Comparison of ENCODE assay signal across 13 cellular contexts in the genomic region with DNA sequence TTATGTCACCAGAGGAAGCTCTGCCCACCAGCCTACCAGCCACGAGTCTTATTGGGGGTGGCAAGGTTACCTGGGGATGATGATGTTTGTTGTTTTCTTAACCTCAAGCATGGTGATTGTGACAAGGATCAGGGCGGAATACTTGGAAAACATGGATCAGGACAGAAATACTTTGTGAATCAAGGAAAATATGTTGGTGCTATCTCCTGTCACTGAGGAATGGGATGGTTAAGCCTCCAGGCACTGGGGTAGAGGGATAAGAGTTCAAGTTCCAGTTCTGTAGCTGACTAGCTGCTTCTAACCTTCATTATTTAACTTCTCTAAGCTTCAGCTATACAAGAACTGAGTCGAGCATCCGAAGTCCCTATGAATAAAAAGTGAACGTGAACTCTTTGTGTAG.
"Had no signal": no experiment of that assay in that cellular context is flagged by ENCODE, and none has a peak within 500 bp of the region (broad histone marks: within the 10 kb centered on the region; RNA-seq: fewer than 3 reads in every experiment).

No MANE protein-coding gene starts in this region.

- H3K4me3 ChIP-seq: upper lobe of right lung had no signal

- H3K36me3 ChIP-seq: upper lobe of right lung had no signal

- DNase-seq: activated CD4-positive, alpha-beta memory T cell treated with anti-CD3 and anti-CD28 coated beads for 36 hours; activated gamma-delta T cell; activated naive CD8-positive, alpha-beta T cell treated with anti-CD3 and anti-CD28 coated beads, Interleukin-2, amount 10 ng/mL, durations not matched to agents 7 days and 5 days; activated T-cell treated with anti-CD3 and anti-CD28 coated beads, Interleukin-2, amount 50 U/mL, for 48 hours; aorta; endodermal cell; erythroblast; small intestine; T-cell; T1000; upper lobe of right lung had no signal

- H3K9me3 Mint-ChIP-seq: activated CD4-positive, alpha-beta memory T cell treated with anti-CD3 and anti-CD28 coated beads for 36 hours; endodermal cell; nephron; T-cell had no signal

- H3K27me3 Mint-ChIP-seq: activated CD4-positive, alpha-beta memory T cell treated with anti-CD3 and anti-CD28 coated beads for 36 hours had no signal

- ATAC-seq: T-cell had no signal

- H3K36me3 Mint-ChIP-seq: activated CD4-positive, alpha-beta memory T cell treated with anti-CD3 and anti-CD28 coated beads for 36 hours; activated naive CD8-positive, alpha-beta T cell treated with anti-CD3 and anti-CD28 coated beads, Interleukin-2, amount 10 ng/mL, durations not matched to agents 7 days and 5 days; T-cell had no signal

- H3K4me1 ChIP-seq: upper lobe of right lung had no signal

- H3K27ac ChIP-seq: VCaP had no signal

- H3K4me3 Mint-ChIP-seq: activated CD4-positive, alpha-beta memory T cell treated with anti-CD3 and anti-CD28 coated beads for 36 hours; activated naive CD8-positive, alpha-beta T cell treated with anti-CD3 and anti-CD28 coated beads, Interleukin-2, amount 10 ng/mL, durations not matched to agents 7 days and 5 days; endodermal cell; nephron; T-cell had no signal

- H3K27me3 ChIP-seq: upper lobe of right lung had no signal

- H3K27ac Mint-ChIP-seq: activated CD4-positive, alpha-beta memory T cell treated with anti-CD3 and anti-CD28 coated beads for 36 hours; activated naive CD8-positive, alpha-beta T cell treated with anti-CD3 and anti-CD28 coated beads, Interleukin-2, amount 10 ng/mL, durations not matched to agents 7 days and 5 days; endodermal cell; nephron had no signal

- H3K9me3 ChIP-seq: upper lobe of right lung had no signal
